In genomic region chr18:74945774-74946545, GRCh38 we compare ENCODE assay signal across 21 cellular contexts.
DNase-seq lines count a peak whose midpoint lies in the region; ATAC-seq and TF ChIP-seq lines count a peak whose summit lies in the region.
"Had no signal": no experiment of that assay in that cellular context is flagged by ENCODE, and none has a peak within 500 bp of the region (broad histone marks: within the 10 kb centered on the region; RNA-seq: fewer than 3 reads in every experiment).

No MANE protein-coding gene starts in this region.

- WGBS in trophoblast cell (ENCODE audit: extremely low coverage, insufficient coverage, insufficient read length): no CpG with 5 or more reads among the region's 7 CpGs

- ATAC-seq in Panc1: no peak
- no peak for ATAC-seq in HG02981 (IDR thresholded peaks at IDR 0.05; ENCODE audit: unreplicated experiment)
- ATAC-seq: activated T-cell treated with anti-CD3 and anti-CD28 coated beads, Interleukin-2, amount 50 U/mL, for 4 hours; stimulated activated naive CD8-positive, alpha-beta T cell treated with anti-CD3 and anti-CD28 coated beads, Interleukin-15, Interleukin-2, amounts not matched to agents 100 U/mL and 50 U/mL, for 24 hours had no signal

- H3K18ac ChIP-seq in trophoblast cell (ENCODE audit: low read length): no peak overlapping the region

- no peak overlapping the region for H3K4me2 ChIP-seq in trophoblast cell (ENCODE audit: low read length)

- H2AFZ ChIP-seq in trophoblast cell (ENCODE audit: insufficient read depth, low read length, poor library complexity): no peak overlapping the region

- H3K4me3 ChIP-seq in Panc1 (ENCODE audit: low read depth in 2 of 2, low read length in 2 of 2) (peak overlapping the region in 1 of 2 experiments; percentile 12; a peak in 1 of 4 replicates), epithelial cell of esophagus (ENCODE audit: low read length) (no peak overlapping the region), trophoblast cell (ENCODE audit: low read depth, low read length) (no peak overlapping the region)
- H3K4me3 ChIP-seq: MG63, spleen had no signal

- intact Hi-C loops in Panc1 (cut with micrococcal nuclease; ENCODE audit: unreplicated experiment): no loop called here

- no peak overlapping the region for H2BK12ac ChIP-seq in trophoblast cell (ENCODE audit: low read length)

- no peak overlapping the region for H2BK120ac ChIP-seq in trophoblast cell (ENCODE audit: insufficient read depth, low read length, poor library complexity)

- no peak overlapping the region for H3K23ac ChIP-seq in trophoblast cell (ENCODE audit: low read length)

- H4K91ac ChIP-seq in trophoblast cell (ENCODE audit: low read depth, low read length): no peak overlapping the region

- no TSS peak for BruUV-seq in Panc1 (replicated peaks; lab: Mats Ljungman, UMichigan)

- CTCF ChIA-PET in Panc1 (lab: Charles Lee) (no interaction called here), RWPE1 (lab: Yijun Ruan, JAX) (no interaction called here)

- peak; percentile 16 for DNase-seq in GM03348 (ENCODE audit: low spot score)
- DNase-seq in Panc1 (ENCODE audit: low read depth, low spot score): peak; percentile 41
- DNase-seq in epithelial cell of esophagus (ENCODE audit: low read depth): peak; percentile 9
- DNase-seq in trophoblast cell: no peak
- DNase-seq in pons (ENCODE audit: low spot score): no peak
- no peak for DNase-seq in HuH-7 (ENCODE audit: low spot score)
- no peak for DNase-seq in RWPE1 (ENCODE audit: low spot score)
- DNase-seq: activated CD4-positive, CD25-positive, alpha-beta regulatory T cell; activated naive CD4-positive, alpha-beta T cell treated with anti-CD3 and anti-CD28 coated beads for 36 hours; activated T-cell treated with anti-CD3 and anti-CD28 coated beads, Interleukin-2, amount 50 U/mL, for 4 hours; anterior cingulate cortex; cerebellar nuclear complex; MG63; NCI-H1436; NCI-H2171; NCI-H524; nucleus accumbens; spleen; stimulated activated CD4-positive, alpha-beta T cell treated with anti-CD3 and anti-CD28 coated beads, Interleukin-4, amount 100 ng/mL, for 24 hours; stimulated activated naive CD8-positive, alpha-beta T cell treated with anti-CD3 and anti-CD28 coated beads, Interleukin-15, Interleukin-2, amounts not matched to agents 100 U/mL and 50 U/mL, for 24 hours had no signal

- H2BK5ac ChIP-seq in trophoblast cell (ENCODE audit: low read depth, low read length, poor library complexity): no peak overlapping the region

- H3K9me3 ChIP-seq in Panc1 (ENCODE audit: control insufficient read depth, insufficient read depth, low read depth, low read length) (no peaks in the 10 kb centered on the region), trophoblast cell (ENCODE audit: insufficient read depth, low read depth, low read length) (no peaks in the 10 kb centered on the region)
- H3K9me3 ChIP-seq: MG63, spleen had no signal

- no peak overlapping the region for H3K4ac ChIP-seq in trophoblast cell (ENCODE audit: low read depth, low read length)

- H3K27me3 ChIP-seq in Panc1 (ENCODE audit: control insufficient read depth, insufficient read depth, low read length): no peaks in the 10 kb centered on the region
- H3K27me3 ChIP-seq in trophoblast cell (ENCODE audit: insufficient read depth, low read length): no peaks in the 10 kb centered on the region
- H3K27me3 ChIP-seq: MG63, spleen had no signal

- H3K27ac ChIP-seq in Panc1 (ENCODE audit: low read length) (peak overlapping the region; percentile 60), trophoblast cell (ENCODE audit: low read depth, low read length) (no peak overlapping the region), RWPE1 (no peak overlapping the region)
- H3K27ac ChIP-seq: spleen had no signal

- H3K4me1 ChIP-seq in Panc1 (ENCODE audit: control insufficient read depth, insufficient read depth, low read length) (peaks cover 56% of the 10 kb centered on the region), trophoblast cell (ENCODE audit: control insufficient read depth in 1 of 2, insufficient read depth in 2 of 2, low read length in 2 of 2) (no peaks in the 10 kb centered on the region)

- POLR2A ChIA-PET in Panc1 (lab: Charles Lee) (no interaction called here), RWPE1 (lab: Yijun Ruan, JAX; ENCODE audit: low non-redundant PET) (no interaction called here)

- H3K79me2 ChIP-seq in trophoblast cell (ENCODE audit: control insufficient read depth, insufficient read depth, low read length, poor library complexity): no peaks in the 10 kb centered on the region

- H4K8ac ChIP-seq in trophoblast cell (ENCODE audit: low read depth, low read length): no peak overlapping the region

- peak overlapping the region; percentile 26 for H3K9ac ChIP-seq in trophoblast cell (ENCODE audit: low read length)

- no peak overlapping the region for H4K12ac ChIP-seq in trophoblast cell (ENCODE audit: low read depth, low read length)

- in situ Hi-C loops in Panc1 (cut with HindIII; ENCODE audit: low pct_unique_long_range_greater_than_20kb, low sequenced_read_pairs): no loop called here

- no peak for TF ChIP-seq CTCF in Panc1 (IDR thresholded peaks at IDR 0.05)
- TF ChIP-seq CTCF in epithelial cell of esophagus (IDR thresholded peaks at IDR 0.05; ENCODE audit: insufficient read depth, low read depth, low read length, missing control alignments): no peak
- TF ChIP-seq CTCF in RWPE1 (conservative IDR thresholded peaks at IDR 0.05; ENCODE audit: low read depth): no peak

- H3K36me3 ChIP-seq in Panc1 (ENCODE audit: control insufficient read depth, insufficient read depth, low read length): no peaks in the 10 kb centered on the region
- H3K36me3 ChIP-seq in trophoblast cell (ENCODE audit: control insufficient read depth in 1 of 2, insufficient read depth in 2 of 2, low read length in 2 of 2): no peaks in the 10 kb centered on the region
- H3K36me3 ChIP-seq: MG63 had no signal

- H3K14ac ChIP-seq in trophoblast cell (ENCODE audit: low read length): no peak overlapping the region

- no peak overlapping the region for H2AK5ac ChIP-seq in trophoblast cell (ENCODE audit: low read length)

- no peaks in the 10 kb centered on the region for H3K79me1 ChIP-seq in trophoblast cell (ENCODE audit: low read length)

Comparison
In these comparisons a context has a peak if more than half of its experiments do, and no peak if none do; other contexts are left out.
1. DNase-seq: peak in GM03348 (single experiment), Panc1 (single experiment) and epithelial cell of esophagus (single experiment); none in trophoblast cell (0 of 2), pons (single experiment), HuH-7 (single experiment) and RWPE1 (single experiment).